Comparison of ENCODE assay signal across 19 cellular contexts in genomic region chr6:34385793-34386195, GRCh38. TPM values are rescaled to one million over a fixed set of nuclear protein-coding genes. Genes with fewer than 3 reads are reported as not detected.
A peak's percentile ranks its signal among the peaks of the same experiment; 100 is the strongest.
DNase-seq lines count a peak whose midpoint lies in the region; ATAC-seq and TF ChIP-seq lines count a peak whose summit lies in the region.
"Had no signal": no experiment of that assay in that cellular context is flagged by ENCODE, and none has a peak within 500 bp of the region (broad histone marks: within the 10 kb centered on the region; RNA-seq: fewer than 3 reads in every experiment).

No MANE protein-coding gene starts in this region.

- H3K9ac ChIP-seq in HUES48 (ENCODE audit: low read depth, low read length) = no peak overlapping the region
- H3K9ac ChIP-seq: KMS-11 had no signal

- H3K4me1 ChIP-seq in HUES48 (ENCODE audit: control insufficient read depth, insufficient read depth, low read length) = peaks cover 28% of the 10 kb centered on the region
- H3K4me1 ChIP-seq in thyroid gland = peaks cover 44 to 65% of the 10 kb centered on the region in 2 donors
- H3K4me1 ChIP-seq: foreskin keratinocyte had no signal

- 82 to 85% methylated on average over 3 of the region's 3 CpGs for WGBS in thyroid gland, 2 donors

- H3K36me3 ChIP-seq in HUES48 (ENCODE audit: control insufficient read depth, insufficient read depth, low read length) (no peaks in the 10 kb centered on the region), thyroid gland (no peaks in the 10 kb centered on the region)
- H3K36me3 ChIP-seq: lower lobe of right lung, suprapubic skin had no signal

- H3K4me3 ChIP-seq in HUES48 (ENCODE audit: low read depth, low read length) (no peak overlapping the region), choroid plexus epithelial cell (ENCODE audit: low read depth, low read length) (no peak overlapping the region), thyroid gland (replicated peaks in 1 of 3) (no peak overlapping the region)
- H3K4me3 ChIP-seq: lower lobe of right lung, suprapubic skin had no signal

- H3K27me3 ChIP-seq in HUES48 (ENCODE audit: control insufficient read depth, insufficient read depth, low read length) (no peaks in the 10 kb centered on the region), thyroid gland (no peaks in the 10 kb centered on the region)
- H3K27me3 ChIP-seq: foreskin keratinocyte, suprapubic skin had no signal

- TF ChIP-seq CTCF in choroid plexus epithelial cell (conservative IDR thresholded peaks at IDR 0.05; ENCODE audit: low read depth, low read length) = no peak
- no peak for TF ChIP-seq CTCF in thyroid gland (IDR thresholded peaks at IDR 0.05)

- intact Hi-C loops in thyroid gland (cut with DNase I) = no loop called here

- H3K27ac ChIP-seq in HUES48 (ENCODE audit: low read depth, low read length) (peak overlapping the region; percentile 42), thyroid gland (peak overlapping the region; percentile 7 to 97 (median 42))
- H3K27ac ChIP-seq: foreskin keratinocyte, KMS-11, lower lobe of right lung, suprapubic skin had no signal

- H3K9me3 ChIP-seq in HUES48 (ENCODE audit: control insufficient read depth, insufficient read depth, low read length) (no peaks in the 10 kb centered on the region), thyroid gland (no peaks in the 10 kb centered on the region)
- H3K9me3 ChIP-seq: lower lobe of right lung, suprapubic skin had no signal

- DNase-seq in choroid plexus epithelial cell (ENCODE audit: low read depth) = peak; percentile 48
- peak; percentile 18 for DNase-seq in mesenteric fat pad (ENCODE audit: low spot score)
- peak in 1 of 2 donors; percentile 7 for DNase-seq in thyroid gland
- DNase-seq in NCI-H2196 treated with DMSO at 0.1 percent for 48 hours (lab: John Stamatoyannopoulos, UW; ENCODE audit: unreplicated experiment) = no peak
- DNase-seq in AG08396 (ENCODE audit: low spot score) = no peak
- DNase-seq: activated naive CD4-positive, alpha-beta T cell; activated T-cell treated with anti-CD3 and anti-CD28 coated beads, Interleukin-2, amount 50 U/mL, for 4 hours; CD4-positive, alpha-beta memory T cell; effector memory CD8-positive, alpha-beta T cell; lower lobe of right lung; NCI-H1436 treated with DMSO at 0.1 percent for 48 hours; NCI-H526; stimulated activated CD4-positive, alpha-beta T cell treated with anti-CD3 and anti-CD28 coated beads, Interleukin-4, amount 100 ng/mL, for 1 hour; stimulated activated naive B cell treated with anti-CD40 and anti-IgM and Interleukin-4, amounts not matched to agents 10 μg/mL and 1 μg/mL and 100 μg/mL, for 72 hours had no signal

- ATAC-seq in HG03025 (IDR thresholded peaks at IDR 0.05; ENCODE audit: low FRiP score, unreplicated experiment) = no peak
- ATAC-seq: activated T-cell treated with anti-CD3 and anti-CD28 coated beads, Interleukin-2, amount 50 U/mL, for 4 hours; effector memory CD8-positive, alpha-beta T cell had no signal

- no peak for TF ChIP-seq POLR2A in thyroid gland (IDR thresholded peaks at IDR 0.05)

RNA-seq across cellular contexts. Expression of gene NUDT3, which starts 6.7 kb away (rescaled TPM):
- 32.4 TPM for total RNA-seq in mesenteric fat pad
- 10 to 100 TPM; 68.1 to 98.9 (median 75.5) TPM for total RNA-seq in thyroid gland

RNA-seq across cellular contexts. Expression of gene RPS10, which starts 40.1 kb away (rescaled TPM):
- total RNA-seq in mesenteric fat pad = 875 TPM
- total RNA-seq in thyroid gland = 1,000 to 10,000 TPM; 1,548 to 3,114 (median 2,536) TPM

Comparison
In these comparisons a context has a peak if more than half of its experiments do, and no peak if none do; other contexts are left out.
1. DNase-seq: peak in choroid plexus epithelial cell (single experiment) and mesenteric fat pad (single experiment); none in NCI-H2196 treated with DMSO at 0.1 percent for 48 hours (single experiment) and AG08396 (single experiment).